Comparison of ENCODE assay signal across 1 cellular context in genomic region chr1:244666662-244667418, GRCh38.
A peak's percentile ranks its signal among the peaks of the same experiment; 100 is the strongest.
TF ChIP-seq lines count a peak whose summit lies in the region.

No MANE protein-coding gene starts in this region.

TF ChIP-seq in K562, 482 proteins besides CTCF, POLR2A, EP300 and RAD21:
- 0 out of 2 replicates have a peak, but pooled peaks have one; percentile 53 for TF ChIP-seq ZNF766 (CRISPR knock-in tag; conservative IDR thresholded peaks at IDR 0.05)
- 0 out of 2 replicates have a peak, but pooled peaks have one; percentile 46 for TF ChIP-seq SPI1 (IDR thresholded peaks at IDR 0.05; ENCODE audit: borderline replicate concordance, low read depth, low read length)
